In the genomic region with DNA sequence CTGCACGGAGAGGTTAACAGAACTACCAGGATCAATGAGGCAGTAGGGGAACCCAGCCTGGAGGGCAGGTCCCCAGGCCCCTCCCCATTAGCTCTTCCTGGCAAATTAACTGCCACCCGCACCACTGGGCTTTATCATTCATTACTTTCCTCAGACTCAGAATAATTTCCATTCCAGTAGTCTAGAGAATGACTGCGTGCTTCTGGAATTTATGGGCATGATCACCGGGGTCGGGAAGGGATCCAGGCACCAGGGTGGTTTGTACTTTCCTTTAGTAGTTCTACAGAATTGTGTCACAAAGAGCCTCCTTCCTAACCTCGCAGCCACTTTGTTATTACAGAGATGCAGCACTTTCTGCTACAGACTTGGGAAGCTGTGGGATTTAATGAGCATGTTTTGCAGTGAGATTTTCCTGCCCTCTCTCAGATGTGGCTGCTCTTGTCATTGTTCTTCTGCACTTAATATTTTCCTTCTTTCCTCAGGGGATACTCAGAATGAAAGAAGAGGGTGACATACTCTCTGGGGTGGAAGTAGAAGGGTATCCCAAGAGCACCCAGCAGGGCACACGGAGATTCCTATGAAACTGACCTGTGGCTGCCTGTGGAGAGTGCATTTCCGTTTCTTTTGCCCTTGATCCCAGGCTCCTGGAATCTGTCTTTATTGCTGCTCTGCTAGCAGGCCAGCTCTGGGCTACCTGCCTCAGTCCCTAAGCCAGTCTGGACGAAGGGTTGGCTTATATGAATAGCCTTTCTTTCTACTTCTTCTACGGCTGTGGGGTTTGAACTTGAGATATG, we compare ENCODE assay signal across 12 cellular contexts.
DNase-seq lines count a peak whose midpoint lies in the region; ATAC-seq and TF ChIP-seq lines count a peak whose summit lies in the region.
"Had no signal": no experiment of that assay in that cellular context is flagged by ENCODE, and none has a peak within 500 bp of the region (broad histone marks: within the 10 kb centered on the region; RNA-seq: fewer than 3 reads in every experiment).

No MANE protein-coding gene starts in this region.

- DNase-seq in H4 (ENCODE audit: low spot score) (peak; percentile 29), WTC11 (ENCODE audit: low spot score) (peak; percentile 17), left cardiac atrium (peak; percentile 20), non-pigmented ciliary epithelial cell (ENCODE audit: low read depth) (peak; percentile 23), T-helper 1 cell (no peak), NCI-H187 treated with DMSO at 0.1 percent for 48 hours (lab: John Stamatoyannopoulos, UW) (no peak), foreskin melanocyte (no peak), SW 1271 (lab: John Stamatoyannopoulos, UW) (no peak)
- DNase-seq: central memory CD4-positive, alpha-beta T cell; naive B cell; stimulated activated CD4-positive, alpha-beta T cell treated with anti-CD3 and anti-CD28 coated beads, Interleukin-2, amount 100 ng/mL, for 48 hours had no signal

- H3K36me3 Mint-ChIP-seq in WTC11 = no peaks in the 10 kb centered on the region
- H3K36me3 Mint-ChIP-seq: naive B cell had no signal

- peak overlapping the region; percentile 90 for H3K27ac Mint-ChIP-seq in WTC11
- H3K27ac Mint-ChIP-seq: naive B cell; T-helper 1 cell treated with Interleukin-12 subunit alpha and Interleukin-12 subunit beta and Interleukin-4 antibody, amounts not matched to agents 30 μg/mL and 1 μg/mL, for 36 hours had no signal

- peaks cover 36% of the 10 kb centered on the region for H3K4me1 Mint-ChIP-seq in WTC11
- H3K4me1 Mint-ChIP-seq: naive B cell had no signal

- peak overlapping the region; percentile 67 for H3K4me3 Mint-ChIP-seq in WTC11
- H3K4me3 Mint-ChIP-seq: naive B cell; T-helper 1 cell treated with Interleukin-12 subunit alpha and Interleukin-12 subunit beta and Interleukin-4 antibody, amounts not matched to agents 30 μg/mL and 1 μg/mL, for 36 hours had no signal

- CTCF ChIA-PET in WTC11 (lab: Charles Lee) = interaction anchor here (1.4 kb wide), 1 partner anchor 480 kb away, joined by 3 read pairs; no protein-coding TSS in a partner anchor

- POLR2A ChIA-PET in WTC11 (lab: Charles Lee) = interaction anchor here (0.6 kb wide), 1 partner anchor 65 kb away, joined by 3 read pairs; no protein-coding TSS in a partner anchor

- intact Hi-C loops in left cardiac atrium (cut with DNase I) = no loop called here

- peak; percentile 90 for ATAC-seq in WTC11
- ATAC-seq in left cardiac atrium = peak in 1 of 2 donors; percentile 72

- no peak for TF ChIP-seq CTCF in WTC11 (IDR thresholded peaks at IDR 0.05)

- no peaks in the 10 kb centered on the region for H3K27me3 Mint-ChIP-seq in WTC11 (ENCODE audit: low read depth)
- H3K27me3 Mint-ChIP-seq: naive B cell had no signal

- peaks cover 3% of the 10 kb centered on the region; the same call in 1 of the 2 replicates for H3K9me3 Mint-ChIP-seq in WTC11

TF ChIP-seq in WTC11, 78 proteins besides CTCF, POLR2A, EP300 and RAD21:
- TF ChIP-seq, protein P1, sequence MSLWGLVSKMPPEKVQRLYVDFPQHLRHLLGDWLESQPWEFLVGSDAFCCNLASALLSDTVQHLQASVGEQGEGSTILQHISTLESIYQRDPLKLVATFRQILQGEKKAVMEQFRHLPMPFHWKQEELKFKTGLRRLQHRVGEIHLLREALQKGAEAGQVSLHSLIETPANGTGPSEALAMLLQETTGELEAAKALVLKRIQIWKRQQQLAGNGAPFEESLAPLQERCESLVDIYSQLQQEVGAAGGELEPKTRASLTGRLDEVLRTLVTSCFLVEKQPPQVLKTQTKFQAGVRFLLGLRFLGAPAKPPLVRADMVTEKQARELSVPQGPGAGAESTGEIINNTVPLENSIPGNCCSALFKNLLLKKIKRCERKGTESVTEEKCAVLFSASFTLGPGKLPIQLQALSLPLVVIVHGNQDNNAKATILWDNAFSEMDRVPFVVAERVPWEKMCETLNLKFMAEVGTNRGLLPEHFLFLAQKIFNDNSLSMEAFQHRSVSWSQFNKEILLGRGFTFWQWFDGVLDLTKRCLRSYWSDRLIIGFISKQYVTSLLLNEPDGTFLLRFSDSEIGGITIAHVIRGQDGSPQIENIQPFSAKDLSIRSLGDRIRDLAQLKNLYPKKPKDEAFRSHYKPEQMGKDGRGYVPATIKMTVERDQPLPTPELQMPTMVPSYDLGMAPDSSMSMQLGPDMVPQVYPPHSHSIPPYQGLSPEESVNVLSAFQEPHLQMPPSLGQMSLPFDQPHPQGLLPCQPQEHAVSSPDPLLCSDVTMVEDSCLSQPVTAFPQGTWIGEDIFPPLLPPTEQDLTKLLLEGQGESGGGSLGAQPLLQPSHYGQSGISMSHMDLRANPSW (CRISPR knock-in tag; conservative IDR thresholded peaks at IDR 0.05; ENCODE audit: low read depth) = no peak
- TF ChIP-seq ZNF423 (CRISPR knock-in tag; IDR thresholded peaks at IDR 0.05) (peak; percentile 41; the same call in 1 of the 2 replicates), TEAD1 (CRISPR knock-in tag; IDR thresholded peaks at IDR 0.05) (0 out of 2 replicates have a peak, but pooled peaks have one; percentile 26)
TF ChIP-seq in WTC11: peak in this region for 2.

Comparison
In these comparisons a context has a peak if more than half of its experiments do, and no peak if none do; other contexts are left out.
1. DNase-seq: peak in H4 (single experiment), WTC11 (single experiment), left cardiac atrium (single experiment) and non-pigmented ciliary epithelial cell (single experiment); none in T-helper 1 cell (0 of 5), NCI-H187 treated with DMSO at 0.1 percent for 48 hours (single experiment), foreskin melanocyte (single experiment) and SW 1271 (0 of 2).